In genomic region chr12:29048787-29049186, GRCh38 we compare ENCODE assay signal across 30 cellular contexts.
"Had no signal": no experiment of that assay in that cellular context is flagged by ENCODE, and none has a peak within 500 bp of the region (broad histone marks: within the 10 kb centered on the region; RNA-seq: fewer than 3 reads in every experiment).

No MANE protein-coding gene starts in this region.

- H3K4me1 Mint-ChIP-seq: activated CD4-positive, alpha-beta T cell treated with anti-CD3 and anti-CD28 coated beads for 36 hours; activated CD4-positive, alpha-beta T cell treated with anti-CD3 and anti-CD28 coated beads, Interleukin-2, amount 10 ng/mL, durations not matched to agents 24 days and 14 days; activated naive CD4-positive, alpha-beta T cell treated with anti-CD3 and anti-CD28 coated beads, Interleukin-2, amount 50 U/mL, for 24 hours; activated naive CD8-positive, alpha-beta T cell treated with anti-CD3 and anti-CD28 coated beads, Interleukin-2, amount 50 U/mL, for 24 hours had no signal

- H3K27ac Mint-ChIP-seq: activated CD4-positive, alpha-beta T cell treated with anti-CD3 and anti-CD28 coated beads for 36 hours; activated CD4-positive, alpha-beta T cell treated with anti-CD3 and anti-CD28 coated beads, Interleukin-2, amount 10 ng/mL, durations not matched to agents 24 days and 14 days; activated CD8-positive, alpha-beta T cell treated with anti-CD3 and anti-CD28 coated beads for 36 hours; activated naive CD4-positive, alpha-beta T cell treated with anti-CD3 and anti-CD28 coated beads for 36 hours; activated naive CD8-positive, alpha-beta T cell treated with anti-CD3 and anti-CD28 coated beads for 36 hours; activated naive CD8-positive, alpha-beta T cell treated with anti-CD3 and anti-CD28 coated beads, Interleukin-2, amount 50 U/mL, for 24 hours; activated T-helper 2 cell treated with anti-CD3 and anti-CD28 coated beads, Interferon-gamma antibody, Interleukin-2, Interleukin-4, amounts not matched to agents 10 μg/mL and 5 μg/mL and 100 μg/mL, durations not matched to agents 14 hours and 24 hours and 36 hours; effector memory CD8-positive, alpha-beta T cell had no signal

- H3K4me1 ChIP-seq: adrenal gland, body of pancreas, esophagus muscularis mucosa, foreskin keratinocyte, gastrocnemius medialis, heart left ventricle had no signal

- H3K9me3 Mint-ChIP-seq: activated CD4-positive, alpha-beta T cell treated with anti-CD3 and anti-CD28 coated beads, Interleukin-2, amount 10 ng/mL, durations not matched to agents 24 days and 14 days; activated naive CD4-positive, alpha-beta T cell treated with anti-CD3 and anti-CD28 coated beads for 36 hours; activated naive CD4-positive, alpha-beta T cell treated with anti-CD3 and anti-CD28 coated beads, Interleukin-2, amount 50 U/mL, for 24 hours; activated naive CD8-positive, alpha-beta T cell treated with anti-CD3 and anti-CD28 coated beads for 36 hours; activated naive CD8-positive, alpha-beta T cell treated with anti-CD3 and anti-CD28 coated beads, Interleukin-2, amount 50 U/mL, for 24 hours; activated T-helper 2 cell treated with anti-CD3 and anti-CD28 coated beads, Interferon-gamma antibody, Interleukin-2, Interleukin-4, amounts not matched to agents 10 μg/mL and 5 μg/mL and 100 μg/mL, durations not matched to agents 14 hours and 24 hours and 36 hours; effector memory CD8-positive, alpha-beta T cell had no signal

- H3K9me3 ChIP-seq: body of pancreas, esophagus muscularis mucosa, gastrocnemius medialis had no signal

- H3K4me3 Mint-ChIP-seq: activated CD4-positive, alpha-beta T cell treated with anti-CD3 and anti-CD28 coated beads for 36 hours; activated CD4-positive, alpha-beta T cell treated with anti-CD3 and anti-CD28 coated beads, Interleukin-2, amount 10 ng/mL, durations not matched to agents 24 days and 14 days; activated CD8-positive, alpha-beta T cell treated with anti-CD3 and anti-CD28 coated beads for 36 hours; activated naive CD4-positive, alpha-beta T cell treated with anti-CD3 and anti-CD28 coated beads for 36 hours; activated naive CD4-positive, alpha-beta T cell treated with anti-CD3 and anti-CD28 coated beads, Interleukin-2, amount 50 U/mL, for 24 hours; activated naive CD8-positive, alpha-beta T cell treated with anti-CD3 and anti-CD28 coated beads for 36 hours; activated naive CD8-positive, alpha-beta T cell treated with anti-CD3 and anti-CD28 coated beads, Interleukin-2, amount 50 U/mL, for 24 hours; activated T-cell treated with anti-CD3 and anti-CD28 coated beads, Interleukin-2, amount 50 U/mL, for 4 hours; effector memory CD8-positive, alpha-beta T cell had no signal

- H3K4me3 ChIP-seq: adrenal gland, body of pancreas, esophagus muscularis mucosa, gastrocnemius medialis, heart left ventricle had no signal

- H3K27me3 ChIP-seq: adrenal gland, body of pancreas, esophagus muscularis mucosa, foreskin keratinocyte, gastrocnemius medialis, heart left ventricle had no signal

- H3K36me3 ChIP-seq: adrenal gland, esophagus muscularis mucosa, gastrocnemius medialis, heart left ventricle, WERI-Rb-1 had no signal

- H3K27ac ChIP-seq: adrenal gland, body of pancreas, esophagus muscularis mucosa, foreskin keratinocyte, gastrocnemius medialis, heart left ventricle, WERI-Rb-1 had no signal

- H3K36me3 Mint-ChIP-seq: activated naive CD4-positive, alpha-beta T cell treated with anti-CD3 and anti-CD28 coated beads, Interleukin-2, amount 50 U/mL, for 24 hours; activated naive CD8-positive, alpha-beta T cell treated with anti-CD3 and anti-CD28 coated beads for 36 hours had no signal

- ATAC-seq: activated CD4-positive, alpha-beta T cell treated with anti-CD3 and anti-CD28 coated beads for 36 hours; activated CD8-positive, alpha-beta T cell treated with anti-CD3 and anti-CD28 coated beads for 36 hours; activated naive CD8-positive, alpha-beta T cell treated with anti-CD3 and anti-CD28 coated beads, Interleukin-2, amount 50 U/mL, for 24 hours; activated T-cell treated with anti-CD3 and anti-CD28 coated beads, Interleukin-2, amount 50 U/mL, for 4 hours; body of pancreas; effector memory CD8-positive, alpha-beta T cell; foreskin keratinocyte; gastrocnemius medialis; heart left ventricle had no signal

- DNase-seq: activated CD4-positive, alpha-beta T cell treated with anti-CD3 and anti-CD28 coated beads for 36 hours; activated CD4-positive, alpha-beta T cell treated with anti-CD3 and anti-CD28 coated beads, Interleukin-2, amount 10 ng/mL, durations not matched to agents 24 days and 14 days; activated CD4-positive, CD25-positive, alpha-beta regulatory T cell; activated CD4-positive, CD25-positive, alpha-beta regulatory T cell treated with anti-CD3 and anti-CD28 coated beads, Interleukin-2, amount 50 U/mL, for 72 hours; activated CD8-positive, alpha-beta memory T cell treated with anti-CD3 and anti-CD28 coated beads for 24 hours; activated CD8-positive, alpha-beta T cell treated with anti-CD3 and anti-CD28 coated beads for 36 hours; activated effector memory CD4-positive, alpha-beta T cell treated with anti-CD3 and anti-CD28 coated beads, Interleukin-2, amount 50 U/mL, for 16 hours; activated naive CD4-positive, alpha-beta T cell treated with anti-CD3 and anti-CD28 coated beads for 36 hours; activated naive CD8-positive, alpha-beta T cell treated with anti-CD3 and anti-CD28 coated beads for 36 hours; activated naive CD8-positive, alpha-beta T cell treated with anti-CD3 and anti-CD28 coated beads, Interleukin-2, amount 50 U/mL, for 24 hours; activated T-cell treated with anti-CD3 and anti-CD28 coated beads, Interleukin-2, amount 50 U/mL, for 4 hours; adrenal gland; amygdala; aorta; body of pancreas; caudate nucleus; cortex of kidney; dermis blood vessel endothelial cell; effector CD4-positive, alpha-beta T cell; effector memory CD8-positive, alpha-beta T cell; erythroblast; foreskin keratinocyte; gastrocnemius medialis; glutamatergic neuron; heart left ventricle; T-helper 2 cell; WERI-Rb-1 had no signal
